Comparison of ENCODE assay signal across 19 cellular contexts in genomic region chr7:127928852-127929251, GRCh38.
DNase-seq lines count a peak whose midpoint lies in the region; ATAC-seq, FAIRE-seq and TF ChIP-seq lines count a peak whose summit lies in the region.
"Had no signal": no experiment of that assay in that cellular context is flagged by ENCODE, and none has a peak within 500 bp of the region (broad histone marks: within the 10 kb centered on the region; RNA-seq: fewer than 3 reads in every experiment).

No MANE protein-coding gene starts in this region.

- DNase-seq in GM12878 (ENCODE audit: low read depth, low spot score) (no peak), CD14-positive monocyte (ENCODE audit: low spot score) (no peak), dorsolateral prefrontal cortex (no peak)
- DNase-seq: Calu3; CD4-positive, CD25-positive, alpha-beta regulatory T cell; H9; IMR-90; NCI-H1436; NCI-H2029 treated with DMSO at 0.1 percent for 48 hours; NCI-H510A treated with DMSO at 0.1 percent for 48 hours; OCI-M1; RPMI8226 had no signal

- SMC1A ChIA-PET in GM12878 (lab: Charles Lee; ENCODE audit: uncharacterized antibody, unreplicated experiment) = interaction anchor here (0.6 to 2.9 kb wide), 12 partner anchors 12 to 213 kb away, joined by 3 to 10 read pairs (median 3); no protein-coding TSS in a partner anchor

- ATAC-seq in GM19438 (IDR thresholded peaks at IDR 0.05; ENCODE audit: low read depth, unreplicated experiment) (peak; percentile 46), HG03108 (IDR thresholded peaks at IDR 0.05; ENCODE audit: unreplicated experiment) (peak; percentile 40), GM12878 (peak; percentile 33; the same call in 2 of the 3 replicates), GM18517 (IDR thresholded peaks at IDR 0.05; ENCODE audit: unreplicated experiment) (no peak), HG03045 (IDR thresholded peaks at IDR 0.05; ENCODE audit: unreplicated experiment) (no peak)

- peaks cover 42 to 75% (median 50%) of the 10 kb centered on the region in 11 experiments for H3K36me3 ChIP-seq in BLaER1 treated with 17β-estradiol and CSF1 and Interleukin-3, amounts not matched to agents 10 nM and 100 nM
- H3K36me3 ChIP-seq in GM12878 (ENCODE audit: control insufficient read depth in 2 of 2, insufficient read depth in 2 of 2, low read length in 1 of 2) = peaks cover 4 to 5% of the 10 kb centered on the region in 2 experiments; a peak in 3 of 4 replicates

- TF ChIP-seq EP300 in GM12878 (IDR thresholded peaks at IDR 0.05; ENCODE audit: borderline replicate concordance in 1 of 2, control insufficient read depth in 1 of 2, low read depth in 2 of 2, low read length in 2 of 2) = no peak

- H3K36me3 Mint-ChIP-seq in CD14-positive monocyte = peaks cover 41 to 52% of the 10 kb centered on the region in 2 donors

- no peak overlapping the region for H3K4me3 Mint-ChIP-seq in CD14-positive monocyte
- H3K4me3 Mint-ChIP-seq: CD4-positive, CD25-positive, alpha-beta regulatory T cell; H9 had no signal

- H3K27me3 ChIP-seq in BLaER1 treated with 17β-estradiol and CSF1 and Interleukin-3, amounts not matched to agents 10 nM and 100 nM = no peaks in the 10 kb centered on the region
- no peaks in the 10 kb centered on the region for H3K27me3 ChIP-seq in GM12878 (replicated peaks in 1 of 2; ENCODE audit: control insufficient read depth in 2 of 2, insufficient read depth in 2 of 2, low read length in 1 of 2)
- H3K27me3 ChIP-seq in dorsolateral prefrontal cortex = no peaks in the 10 kb centered on the region

- H3K27ac ChIP-seq in BLaER1 treated with 17β-estradiol and CSF1 and Interleukin-3, amounts not matched to agents 10 nM and 100 nM = no peak overlapping the region
- peak overlapping the region; percentile 36 for H3K27ac ChIP-seq in GM12878 (ENCODE audit: control insufficient read depth, insufficient read depth)
- no peak overlapping the region for H3K27ac ChIP-seq in dorsolateral prefrontal cortex

- H3K27ac Mint-ChIP-seq in CD14-positive monocyte = no peak overlapping the region
- H3K27ac Mint-ChIP-seq: H9 had no signal

- peaks cover 31 to 54% (median 38%) of the 10 kb centered on the region in 10 experiments for H3K4me1 ChIP-seq in BLaER1 treated with 17β-estradiol and CSF1 and Interleukin-3, amounts not matched to agents 10 nM and 100 nM
- H3K4me1 ChIP-seq in GM12878 (ENCODE audit: control insufficient read depth, insufficient read depth, low read length) = peaks cover 41% of the 10 kb centered on the region

- intact Hi-C loops in GM12878 (cut with micrococcal nuclease; ENCODE audit: unreplicated experiment) (no loop called here), CD14-positive monocyte (cut with micrococcal nuclease) (no loop called here), dorsolateral prefrontal cortex (cut with DNase I) (no loop called here)

- no peak for TF ChIP-seq RAD21 in GM12878 (IDR thresholded peaks at IDR 0.05; ENCODE audit: insufficient read depth, low read depth, low read length)

- peaks cover 0 to 61% (median 30%) of the 10 kb centered on the region in 11 experiments; a peak in 13 of 22 replicates for H4K20me1 ChIP-seq in BLaER1 treated with 17β-estradiol and CSF1 and Interleukin-3, amounts not matched to agents 10 nM and 100 nM
- no peaks in the 10 kb centered on the region for H4K20me1 ChIP-seq in GM12878 (ENCODE audit: control insufficient read depth, insufficient read depth)

- peak overlapping the region in 2 of 10 experiments; percentile 26 to 28; a peak in 2 of 20 replicates for H3K4me3 ChIP-seq in BLaER1 treated with 17β-estradiol and CSF1 and Interleukin-3, amounts not matched to agents 10 nM and 100 nM
- H3K4me3 ChIP-seq in GM12878 (peak overlapping the region; percentile 15; the same call in 1 of the 2 replicates), dorsolateral prefrontal cortex (no peak overlapping the region)

- no TSS peak for BruUV-seq in GM12878 (replicated peaks; lab: Mats Ljungman, UMichigan)

- peaks cover 0 to 5% (median 0%) of the 10 kb centered on the region in 7 donors for H3K9me3 Mint-ChIP-seq in CD14-positive monocyte
- H3K9me3 Mint-ChIP-seq: CD4-positive, CD25-positive, alpha-beta regulatory T cell; H9 had no signal

- no peak for TF ChIP-seq CTCF in GM12878 (IDR thresholded peaks at IDR 0.05 in 2 of 3, conservative IDR thresholded peaks at IDR 0.05 in 1 of 3; ENCODE audit: control insufficient read depth in 2 of 3, extremely low read depth in 1 of 3, insufficient read depth in 1 of 3, low read depth in 3 of 3, low read length in 3 of 3)
- no peak for TF ChIP-seq CTCF in CD14-positive monocyte (IDR thresholded peaks at IDR 0.05)
- TF ChIP-seq CTCF in dorsolateral prefrontal cortex (IDR thresholded peaks at IDR 0.05 in 54 of 56, conservative IDR thresholded peaks at IDR 0.05 in 2 of 56; ENCODE audit: low read depth in 1 of 56, partially characterized antibody in 56 of 56) = no peak

- peaks cover 17 to 24% (median 18%) of the 10 kb centered on the region in 11 experiments for H3K9me3 ChIP-seq in BLaER1 treated with 17β-estradiol and CSF1 and Interleukin-3, amounts not matched to agents 10 nM and 100 nM (replicated peaks in 1 of 11)
- peaks cover 2% of the 10 kb centered on the region; the same call in 2 of the 3 replicates for H3K9me3 ChIP-seq in GM12878 (replicated peaks; ENCODE audit: control insufficient read depth, insufficient read depth, low read length)

- no peak overlapping the region for H2AFZ ChIP-seq in GM12878 (ENCODE audit: control insufficient read depth, low read depth, low read length)

- peaks cover 14% of the 10 kb centered on the region for H3K4me1 Mint-ChIP-seq in CD14-positive monocyte

- RAD21 ChIA-PET in GM12878 (lab: Charles Lee; ENCODE audit: unreplicated experiment) = interaction anchor here (1.5 to 1.6 kb wide), 3 partner anchors 8 to 58 kb away, joined by 3 to 4 read pairs (median 4); no protein-coding TSS in a partner anchor

- CTCF ChIA-PET in GM12878 (lab: Yijun Ruan, JAX) = interaction anchor here (0.9 to 1.9 kb wide), 2 partner anchors 31 to 221 kb away, joined by 3 to 4 read pairs; no protein-coding TSS in a partner anchor

- no peak for FAIRE-seq in GM12878 (lab: Jason Lieb, UNC)
- FAIRE-seq: G401.6, GM18507 had no signal

- peak overlapping the region; percentile 19 to 83 (median 69); a peak in 20 of 22 replicates for H3K4me2 ChIP-seq in BLaER1 treated with 17β-estradiol and CSF1 and Interleukin-3, amounts not matched to agents 10 nM and 100 nM
- H3K4me2 ChIP-seq in GM12878 (ENCODE audit: control insufficient read depth, insufficient read depth) = peak overlapping the region; percentile 78

- WGBS in GM12878 (ENCODE audit: insufficient coverage, insufficient replicate concordance, low lambda C conversion rate, missing lambda C conversion rate) = 43% methylated on average over 6 of the region's 6 CpGs

- H3K79me2 ChIP-seq in GM12878 (ENCODE audit: control insufficient read depth, insufficient read depth, low read length) = peaks cover 21% of the 10 kb centered on the region

- no peaks in the 10 kb centered on the region for H3K27me3 Mint-ChIP-seq in CD14-positive monocyte (ENCODE audit: low read depth in 3 of 3)
- H3K27me3 Mint-ChIP-seq: CD4-positive, CD25-positive, alpha-beta regulatory T cell had no signal

- in situ Hi-C loops in GM12878 (cut with MboI) = no loop called here

- H3K9ac ChIP-seq in BLaER1 treated with 17β-estradiol and CSF1 and Interleukin-3, amounts not matched to agents 10 nM and 100 nM = peak overlapping the region in 2 of 11 experiments; percentile 19 to 20; a peak in 2 of 22 replicates
- no peak overlapping the region for H3K9ac ChIP-seq in GM12878 (ENCODE audit: control insufficient read depth, insufficient read depth, low read length)

- no peak for TF ChIP-seq POLR2A in GM12878 (IDR thresholded peaks at IDR 0.05; ENCODE audit: low read depth, low read length)

- POLR2A ChIA-PET in GM12878 (lab: Charles Lee) = interaction anchor here (0.5 to 1.4 kb wide), 5 partner anchors 8 to 112 kb away, joined by 3 to 6 read pairs (median 3); no protein-coding TSS in a partner anchor

TF ChIP-seq in GM12878, 131 proteins besides CTCF, POLR2A, EP300 and RAD21 (continues in another document):
- no peak for TF ChIP-seq SMARCA5 (IDR thresholded peaks at IDR 0.05)
- no peak for TF ChIP-seq MYC (IDR thresholded peaks at IDR 0.05; ENCODE audit: insufficient read depth, insufficient read length, insufficient replicate concordance, low read length, severe bottlenecking)
- TF ChIP-seq, protein P1, sequence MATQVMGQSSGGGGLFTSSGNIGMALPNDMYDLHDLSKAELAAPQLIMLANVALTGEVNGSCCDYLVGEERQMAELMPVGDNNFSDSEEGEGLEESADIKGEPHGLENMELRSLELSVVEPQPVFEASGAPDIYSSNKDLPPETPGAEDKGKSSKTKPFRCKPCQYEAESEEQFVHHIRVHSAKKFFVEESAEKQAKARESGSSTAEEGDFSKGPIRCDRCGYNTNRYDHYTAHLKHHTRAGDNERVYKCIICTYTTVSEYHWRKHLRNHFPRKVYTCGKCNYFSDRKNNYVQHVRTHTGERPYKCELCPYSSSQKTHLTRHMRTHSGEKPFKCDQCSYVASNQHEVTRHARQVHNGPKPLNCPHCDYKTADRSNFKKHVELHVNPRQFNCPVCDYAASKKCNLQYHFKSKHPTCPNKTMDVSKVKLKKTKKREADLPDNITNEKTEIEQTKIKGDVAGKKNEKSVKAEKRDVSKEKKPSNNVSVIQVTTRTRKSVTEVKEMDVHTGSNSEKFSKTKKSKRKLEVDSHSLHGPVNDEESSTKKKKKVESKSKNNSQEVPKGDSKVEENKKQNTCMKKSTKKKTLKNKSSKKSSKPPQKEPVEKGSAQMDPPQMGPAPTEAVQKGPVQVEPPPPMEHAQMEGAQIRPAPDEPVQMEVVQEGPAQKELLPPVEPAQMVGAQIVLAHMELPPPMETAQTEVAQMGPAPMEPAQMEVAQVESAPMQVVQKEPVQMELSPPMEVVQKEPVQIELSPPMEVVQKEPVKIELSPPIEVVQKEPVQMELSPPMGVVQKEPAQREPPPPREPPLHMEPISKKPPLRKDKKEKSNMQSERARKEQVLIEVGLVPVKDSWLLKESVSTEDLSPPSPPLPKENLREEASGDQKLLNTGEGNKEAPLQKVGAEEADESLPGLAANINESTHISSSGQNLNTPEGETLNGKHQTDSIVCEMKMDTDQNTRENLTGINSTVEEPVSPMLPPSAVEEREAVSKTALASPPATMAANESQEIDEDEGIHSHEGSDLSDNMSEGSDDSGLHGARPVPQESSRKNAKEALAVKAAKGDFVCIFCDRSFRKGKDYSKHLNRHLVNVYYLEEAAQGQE (IDR thresholded peaks at IDR 0.05; ENCODE audit: low read depth, low read length) = no peak
- TF ChIP-seq MEF2A (IDR thresholded peaks at IDR 0.05; ENCODE audit: insufficient read depth, low read depth, low read length) = 0 out of 2 replicates have a peak, but pooled peaks have one; percentile 31

Comparison
In these comparisons a context has a peak if more than half of its experiments do, and no peak if none do; other contexts are left out.
1. ATAC-seq: peak in GM19438 (single experiment), HG03108 (single experiment) and GM12878 (single experiment); none in GM18517 (single experiment) and HG03045 (single experiment).